10 cellular contexts compared by ENCODE assay signal in the genomic region with DNA sequence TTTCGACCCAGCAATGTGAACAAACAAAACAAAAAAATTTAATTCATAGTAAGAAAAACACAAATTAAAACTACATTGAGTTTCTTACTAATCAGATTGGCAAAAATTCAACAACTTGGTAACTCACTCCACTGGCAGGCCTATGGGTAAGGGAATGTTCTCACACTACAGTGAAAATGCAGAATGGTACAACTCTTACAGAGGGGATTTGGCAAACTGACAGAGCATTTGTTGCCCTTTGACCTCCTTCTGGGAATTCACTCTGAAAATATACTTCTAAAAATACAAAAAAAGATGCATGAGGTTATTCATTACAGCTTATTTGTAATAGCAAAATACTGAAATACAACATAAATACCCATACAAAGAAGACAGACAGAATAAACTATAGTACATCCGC. TPM values are rescaled to one million over a fixed set of nuclear protein-coding genes. Genes with fewer than 3 reads are reported as not detected.
"Had no signal": no experiment of that assay in that cellular context is flagged by ENCODE, and none has a peak within 500 bp of the region (broad histone marks: within the 10 kb centered on the region; RNA-seq: fewer than 3 reads in every experiment).

No MANE protein-coding gene starts in this region.

- H3K4me3 ChIP-seq: heart left ventricle, left lung, pancreas, smooth muscle cell, tibial artery, uterus had no signal

- H3K9me3 ChIP-seq: left lung, pancreas, tibial artery, uterus had no signal

- H3K36me3 ChIP-seq: left lung, pancreas, tibial artery, uterus had no signal

- DNase-seq: activated B cell treated with CpG ODN at 0.5 μM for 24 hours, cerebellar nuclear complex, dermis blood vessel endothelial cell, heart left ventricle, islet precursor cell, left lung, pancreas, tibial artery, uterus had no signal

- H3K27ac ChIP-seq: left lung, pancreas, tibial artery, uterus had no signal

- H3K27me3 ChIP-seq: heart left ventricle, left lung, pancreas, tibial artery, uterus had no signal

- ATAC-seq: pancreas had no signal

- H3K4me1 ChIP-seq: left lung, pancreas, uterus had no signal

RNA-seq across cellular contexts. Expression of a gene that starts 32.8 kb away (rescaled TPM):
- total RNA-seq: dermis blood vessel endothelial cell had no signal
